In genomic region chr11:19816040-19816439, GRCh38 we compare ENCODE assay signal across 1 cellular context.
TF ChIP-seq lines count a peak whose summit lies in the region.

No MANE protein-coding gene starts in this region.

TF ChIP-seq in H1, 55 proteins besides CTCF, POLR2A, EP300 and RAD21:
- no peak for TF ChIP-seq CREB1 (IDR thresholded peaks at IDR 0.05)
- TF ChIP-seq PHF8 (conservative IDR thresholded peaks at IDR 0.05; ENCODE audit: low read depth, low read length): no peak
- no peak for TF ChIP-seq CBX5 (IDR thresholded peaks at IDR 0.05; ENCODE audit: low read depth, low read length)
- TF ChIP-seq BACH1 (IDR thresholded peaks at IDR 0.05; ENCODE audit: low read length): no peak
- peak; percentile 69 for TF ChIP-seq TEAD4 (IDR thresholded peaks at IDR 0.05; ENCODE audit: low read depth, low read length)
